8 cellular contexts compared by ENCODE assay signal in the genomic region with DNA sequence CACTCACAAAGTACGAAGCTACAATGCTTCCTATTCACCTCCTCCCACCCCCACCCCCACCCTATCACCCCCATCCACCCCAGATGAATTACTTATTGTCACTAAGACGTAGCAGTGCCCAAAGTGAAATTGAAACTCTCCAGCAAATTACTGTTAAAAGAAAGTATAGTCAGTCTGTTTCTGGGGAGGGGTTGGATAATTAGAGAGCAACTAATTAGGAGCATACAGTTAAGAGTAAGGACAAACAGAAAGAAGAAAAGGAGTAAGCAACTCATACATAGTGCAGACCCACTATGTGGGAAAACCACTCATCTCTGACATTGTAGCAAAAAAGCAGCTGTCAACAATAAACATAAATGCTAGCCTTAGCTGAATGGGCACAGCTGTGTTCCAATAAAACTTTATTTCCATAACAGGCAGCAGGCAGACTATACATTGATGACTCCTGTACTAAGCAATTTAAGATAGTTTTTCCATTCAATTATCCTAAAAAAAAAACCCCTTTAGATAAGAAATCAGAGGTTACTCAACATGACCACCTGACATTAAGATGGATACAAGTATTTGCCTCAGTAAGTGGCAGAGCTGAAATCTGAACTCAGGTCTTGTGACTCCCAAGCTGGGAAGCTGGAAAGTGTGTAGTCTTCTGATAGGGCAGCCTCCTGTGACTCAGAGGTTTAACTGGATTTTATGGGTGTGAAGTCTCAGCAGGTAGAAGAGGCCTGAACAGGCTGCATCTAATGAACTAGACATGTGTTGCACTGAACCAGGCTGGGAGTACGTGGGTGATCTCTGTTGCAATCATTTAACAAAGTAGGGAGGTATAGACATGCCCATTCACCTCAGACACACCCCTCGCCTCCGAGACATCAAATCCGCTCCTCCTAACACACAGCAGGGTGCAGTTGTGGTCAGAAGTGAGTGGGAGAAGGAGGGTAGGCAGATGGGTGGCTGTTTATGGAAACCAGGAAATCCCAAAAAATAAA.
DNase-seq lines count a peak whose midpoint lies in the region; ATAC-seq and TF ChIP-seq lines count a peak whose summit lies in the region.

No MANE protein-coding gene starts in this region.

- no peak overlapping the region for H3K4me3 ChIP-seq in mammary epithelial cell (replicated peaks in 1 of 3; ENCODE audit: insufficient read depth in 1 of 3, low read depth in 2 of 3, low read length in 3 of 3)
- no peak overlapping the region for H3K4me3 ChIP-seq in neural progenitor cell

- CTCF ChIA-PET in mammary epithelial cell (lab: Charles Lee; ENCODE audit: low non-redundant PET) = no interaction called here

- TSS peak; percentile 38 for BruUV-seq in mammary epithelial cell (replicated peaks; lab: Mats Ljungman, UMichigan)

- H3K9me3 Mint-ChIP-seq in stimulated activated naive CD8-positive, alpha-beta T cell treated with anti-CD3 and anti-CD28 coated beads, Interleukin-15, Interleukin-2, amounts not matched to agents 100 ng/mL and 50 ng/mL, for 24 hours = no peaks in the 10 kb centered on the region
- peaks cover 2% of the 10 kb centered on the region for H3K9me3 Mint-ChIP-seq in neural progenitor cell

- peaks cover 7% of the 10 kb centered on the region for H3F3A ChIP-seq in neural progenitor cell (ENCODE audit: low read depth)

- DNase-seq in ACHN (peak; percentile 44), HPDE6-E6E7 (ENCODE audit: extremely low spot score) (peak; percentile 90), mammary epithelial cell (peak; percentile 100), Ammon's horn (ENCODE audit: low spot score) (no peak), NCI-H187 treated with DMSO at 0.1 percent for 48 hours (lab: John Stamatoyannopoulos, UW) (no peak), neural progenitor cell (ENCODE audit: low spot score) (no peak)

- intact Hi-C loops in mammary epithelial cell (cut with micrococcal nuclease) = no loop called here

- no peak overlapping the region for H2AFZ ChIP-seq in mammary epithelial cell (ENCODE audit: low read depth, low read length)
- no peak overlapping the region for H2AFZ ChIP-seq in neural progenitor cell (replicated peaks)

- 9% methylated on average over 5 of the region's 6 CpGs for WGBS in mammary epithelial cell (ENCODE audit: low coverage, missing lambda C conversion rate)

- peak overlapping the region; percentile 35 for H3K4me3 Mint-ChIP-seq in stimulated activated naive CD8-positive, alpha-beta T cell treated with anti-CD3 and anti-CD28 coated beads, Interleukin-15, Interleukin-2, amounts not matched to agents 100 ng/mL and 50 ng/mL, for 24 hours
- H3K4me3 Mint-ChIP-seq in neural progenitor cell = no peak overlapping the region

- H3K4me2 ChIP-seq in mammary epithelial cell (ENCODE audit: insufficient read depth, low read depth, low read length) (peak overlapping the region; percentile 53), neural progenitor cell (no peak overlapping the region)

- H3K27me3 Mint-ChIP-seq in stimulated activated naive CD8-positive, alpha-beta T cell treated with anti-CD3 and anti-CD28 coated beads, Interleukin-15, Interleukin-2, amounts not matched to agents 100 ng/mL and 50 ng/mL, for 24 hours = no peaks in the 10 kb centered on the region
- H3K27me3 Mint-ChIP-seq in neural progenitor cell (ENCODE audit: insufficient read depth, low read depth) = peaks cover 2% of the 10 kb centered on the region

- peak; percentile 51 for ATAC-seq in GM18909 (IDR thresholded peaks at IDR 0.05; ENCODE audit: poor library complexity, unreplicated experiment)

- no peaks in the 10 kb centered on the region for H4K20me1 ChIP-seq in mammary epithelial cell (ENCODE audit: insufficient read depth, low read length)
- H4K20me1 ChIP-seq in neural progenitor cell (ENCODE audit: low read depth) = no peaks in the 10 kb centered on the region

- H3K27me3 ChIP-seq in mammary epithelial cell (ENCODE audit: insufficient read depth, low read length) (no peaks in the 10 kb centered on the region), neural progenitor cell (peaks cover 14% of the 10 kb centered on the region)

- peaks cover 61% of the 10 kb centered on the region for H3K4me1 ChIP-seq in mammary epithelial cell (ENCODE audit: insufficient read depth, low read length)
- H3K4me1 ChIP-seq in neural progenitor cell = peaks cover 26% of the 10 kb centered on the region

- peak overlapping the region; percentile 91 for H3K27ac Mint-ChIP-seq in stimulated activated naive CD8-positive, alpha-beta T cell treated with anti-CD3 and anti-CD28 coated beads, Interleukin-15, Interleukin-2, amounts not matched to agents 100 ng/mL and 50 ng/mL, for 24 hours
- no peak overlapping the region for H3K27ac Mint-ChIP-seq in neural progenitor cell

- TF ChIP-seq CTCF in mammary epithelial cell (conservative IDR thresholded peaks at IDR 0.05 in 1 of 2, IDR thresholded peaks at IDR 0.05 in 1 of 2; ENCODE audit: extremely low read depth in 1 of 2, insufficient read depth in 1 of 2, low read depth in 1 of 2, low read length in 2 of 2) = no peak
- TF ChIP-seq CTCF in neural progenitor cell (IDR thresholded peaks at IDR 0.05) = no peak

- H3K9me3 ChIP-seq in mammary epithelial cell (replicated peaks; ENCODE audit: insufficient read depth, low read length) = no peaks in the 10 kb centered on the region
- H3K9me3 ChIP-seq in neural progenitor cell (ENCODE audit: low read depth) = no peaks in the 10 kb centered on the region

- H3K9ac ChIP-seq in mammary epithelial cell (ENCODE audit: insufficient read depth, low read length) (peak overlapping the region; percentile 66), neural progenitor cell (no peak overlapping the region)

- no peaks in the 10 kb centered on the region for H3K36me3 ChIP-seq in mammary epithelial cell (ENCODE audit: insufficient read depth, low read length)
- no peaks in the 10 kb centered on the region for H3K36me3 ChIP-seq in neural progenitor cell

- H3K36me3 Mint-ChIP-seq in stimulated activated naive CD8-positive, alpha-beta T cell treated with anti-CD3 and anti-CD28 coated beads, Interleukin-15, Interleukin-2, amounts not matched to agents 100 ng/mL and 50 ng/mL, for 24 hours (ENCODE audit: low read depth) = no peaks in the 10 kb centered on the region
- H3K36me3 Mint-ChIP-seq in neural progenitor cell = no peaks in the 10 kb centered on the region

- in situ Hi-C loops in ACHN (cut with HindIII; ENCODE audit: low pct_ligation_motif_present, low pct_unique_long_range_greater_than_20kb, low sequenced_read_pairs) = no loop called here
- in situ Hi-C loops in mammary epithelial cell (cut with MboI; ENCODE audit: low sequenced_read_pairs in 2 of 2) = loop anchor here in 1 of 2 donors (10.0 kb wide), 1 partner anchor 173 kb away; the partner anchor contains the start of gene KLF7

- H3K4me1 Mint-ChIP-seq in stimulated activated naive CD8-positive, alpha-beta T cell treated with anti-CD3 and anti-CD28 coated beads, Interleukin-15, Interleukin-2, amounts not matched to agents 100 ng/mL and 50 ng/mL, for 24 hours (ENCODE audit: low read depth) = peaks cover 62% of the 10 kb centered on the region
- peaks cover 59% of the 10 kb centered on the region for H3K4me1 Mint-ChIP-seq in neural progenitor cell

- dilution Hi-C loops in mammary epithelial cell (cut with HindIII; ENCODE audit: low sequenced_read_pairs) = loop anchor here (5.0 kb wide), 1 partner anchor 100 kb away; no protein-coding TSS in a partner anchor

- H3K27ac ChIP-seq in mammary epithelial cell (ENCODE audit: insufficient read depth, low read depth, low read length) (peak overlapping the region; percentile 99), neural progenitor cell (no peak overlapping the region)

- H3K79me2 ChIP-seq in mammary epithelial cell (ENCODE audit: insufficient read depth, low read length) (no peaks in the 10 kb centered on the region), neural progenitor cell (ENCODE audit: low read depth) (no peaks in the 10 kb centered on the region)

Comparison
In these comparisons a context has a peak if more than half of its experiments do, and no peak if none do; other contexts are left out.
1. DNase-seq: peak in ACHN (single experiment), HPDE6-E6E7 (single experiment) and mammary epithelial cell (single experiment); none in Ammon's horn (single experiment), NCI-H187 treated with DMSO at 0.1 percent for 48 hours (single experiment) and neural progenitor cell (single experiment).